Comparison of ENCODE assay signal across 8 cellular contexts in the genomic region with DNA sequence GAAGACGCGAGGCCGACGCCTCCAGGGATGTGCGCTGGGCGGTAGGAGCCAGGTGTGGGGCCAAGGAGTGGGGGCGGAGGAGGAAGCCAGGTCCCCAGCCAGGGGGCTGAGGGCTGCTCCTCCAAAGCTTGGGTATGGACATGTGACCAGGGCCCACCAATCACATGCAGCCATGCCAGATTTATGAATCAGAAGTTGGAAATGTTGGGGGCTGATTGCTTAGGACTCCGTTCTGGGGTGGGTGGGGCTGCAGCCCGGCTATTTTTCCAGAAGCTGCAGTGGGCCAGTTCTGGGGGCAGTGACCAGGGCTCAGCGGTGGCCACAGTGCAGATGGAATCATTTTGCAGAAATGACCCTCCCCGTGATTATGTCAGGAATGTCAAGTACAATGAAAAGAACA.
DNase-seq lines count a peak whose midpoint lies in the region; ATAC-seq, FAIRE-seq and TF ChIP-seq lines count a peak whose summit lies in the region.

No MANE protein-coding gene starts in this region.

- peak overlapping the region; percentile 3 for H3K4me2 ChIP-seq in Karpas-422 (ENCODE audit: low read depth, low read length, poor library complexity, severe bottlenecking)

- no peaks in the 10 kb centered on the region for H3K9me3 ChIP-seq in Karpas-422 (ENCODE audit: low read length)
- no peaks in the 10 kb centered on the region for H3K9me3 ChIP-seq in esophagus muscularis mucosa
- H3K9me3 ChIP-seq in prostate gland, result no peaks in the 10 kb centered on the region

- no peaks in the 10 kb centered on the region for H3K9me2 ChIP-seq in Karpas-422 (replicated peaks; ENCODE audit: insufficient read depth, low read length)

- H3K36me3 ChIP-seq in Karpas-422 (ENCODE audit: insufficient read depth, low read length) (no peaks in the 10 kb centered on the region), esophagus muscularis mucosa (no peaks in the 10 kb centered on the region), prostate gland (no peaks in the 10 kb centered on the region)

- DNase-seq in GM04504 (ENCODE audit: low read depth) (peak; percentile 92), Karpas-422 (peak; percentile 55), esophagus muscularis mucosa (ENCODE audit: extremely low spot score) (no peak), prostate gland (ENCODE audit: low spot score) (no peak), D721Med (ENCODE audit: insufficient read length, low spot score) (no peak), NCI-H510A treated with DMSO at 0.1 percent for 48 hours (lab: John Stamatoyannopoulos, UW) (no peak)
- DNase-seq in activated effector memory CD4-positive, alpha-beta T cell treated with Interleukin-2 at 50 U/mL for 16 hours, result no peak

- TF ChIP-seq POLR2A in esophagus muscularis mucosa (IDR thresholded peaks at IDR 0.05; ENCODE audit: low read depth) (no peak), prostate gland (IDR thresholded peaks at IDR 0.05) (no peak)

- no peak for ATAC-seq in GM19324 (IDR thresholded peaks at IDR 0.05; ENCODE audit: low FRiP score, unreplicated experiment)

- H3K4me1 ChIP-seq in Karpas-422 (ENCODE audit: low read length) (peaks cover 16% of the 10 kb centered on the region), esophagus muscularis mucosa (peaks cover 31 to 53% (median 47%) of the 10 kb centered on the region in 4 donors), prostate gland (replicated peaks) (no peaks in the 10 kb centered on the region)

- FAIRE-seq in D721Med (lab: Jason Lieb, UNC), result no peak

- no peak overlapping the region for H3K9ac ChIP-seq in Karpas-422 (ENCODE audit: low read length)

- no peak overlapping the region for H2AFZ ChIP-seq in Karpas-422 (ENCODE audit: low read length)

- intact Hi-C loops in esophagus muscularis mucosa (cut with DNase I) (no loop called here), prostate gland (cut with DNase I) (loop anchor here (5.0 kb wide), 1 partner anchor 94 kb away; a partner anchor contains a TSS)

- no peaks in the 10 kb centered on the region for H4K20me1 ChIP-seq in Karpas-422 (ENCODE audit: insufficient read depth, low read depth, low read length)

- H3K27me3 ChIP-seq in Karpas-422 (ENCODE audit: low read length), result no peaks in the 10 kb centered on the region
- H3K27me3 ChIP-seq in esophagus muscularis mucosa, result no peaks in the 10 kb centered on the region
- no peaks in the 10 kb centered on the region for H3K27me3 ChIP-seq in prostate gland (replicated peaks; ENCODE audit: insufficient read depth)

- H3K27ac ChIP-seq in Karpas-422 (ENCODE audit: low read length) (no peak overlapping the region), esophagus muscularis mucosa (replicated peaks in 1 of 4) (peak overlapping the region; percentile 63 to 74 (median 66)), prostate gland (peak overlapping the region; percentile 71 to 84)

- TF ChIP-seq CTCF in esophagus muscularis mucosa (IDR thresholded peaks at IDR 0.05) (no peak), prostate gland (IDR thresholded peaks at IDR 0.05) (no peak), D721Med (IDR thresholded peaks at IDR 0.05; ENCODE audit: insufficient read depth, missing control alignments) (no peak)

- no peak overlapping the region for H3K4me3 ChIP-seq in Karpas-422 (ENCODE audit: low read length)
- H3K4me3 ChIP-seq in esophagus muscularis mucosa, result no peak overlapping the region
- H3K4me3 ChIP-seq in prostate gland, result no peak overlapping the region

- no peaks in the 10 kb centered on the region for H3K79me2 ChIP-seq in Karpas-422 (ENCODE audit: low read length)

- 67% methylated on average over 10 of the region's 11 CpGs for WGBS in esophagus muscularis mucosa
- 46% methylated on average over 11 of the region's 11 CpGs for WGBS in prostate gland

- no peak for TF ChIP-seq EP300 in esophagus muscularis mucosa (IDR thresholded peaks at IDR 0.05)

Comparison
In these comparisons a context has a peak if more than half of its experiments do, and no peak if none do; other contexts are left out.
1. DNase-seq: peak in GM04504 (single experiment) and Karpas-422 (single experiment); none in esophagus muscularis mucosa (single experiment), prostate gland (single experiment), D721Med (single experiment), activated effector memory CD4-positive, alpha-beta T cell treated with Interleukin-2 at 50 U/mL for 16 hours (single experiment) and NCI-H510A treated with DMSO at 0.1 percent for 48 hours (single experiment).